In genomic region chr20:62580052-62580451, GRCh38 we compare ENCODE assay signal across 26 cellular contexts.
DNase-seq lines count a peak whose midpoint lies in the region; ATAC-seq, FAIRE-seq and TF ChIP-seq lines count a peak whose summit lies in the region.
"Had no signal": no experiment of that assay in that cellular context is flagged by ENCODE, and none has a peak within 500 bp of the region (broad histone marks: within the 10 kb centered on the region; RNA-seq: fewer than 3 reads in every experiment).

No MANE protein-coding gene starts in this region.

- H2AFZ ChIP-seq in SK-N-SH (ENCODE audit: low read depth) = no peak overlapping the region

- FAIRE-seq in HTR-8/SVneo (lab: Jason Lieb, UNC) = peak; percentile 40
- FAIRE-seq: GM18507 had no signal

- no peak overlapping the region for H3K9ac ChIP-seq in SK-N-SH

- TF ChIP-seq EP300 in SK-N-SH (IDR thresholded peaks at IDR 0.05; ENCODE audit: borderline replicate concordance in 1 of 2, low read depth in 1 of 2, low read length in 1 of 2) = no peak

- WGBS in SK-N-SH (ENCODE audit: low lambda C conversion rate) = 56% methylated on average over 5 of the region's 10 CpGs

- no peak overlapping the region for H3K4me3 ChIP-seq in SK-N-SH (ENCODE audit: low read depth in 2 of 2, low read length in 1 of 2)
- H3K4me3 ChIP-seq in RWPE2 (ENCODE audit: severe bottlenecking) = no peak overlapping the region

- CTCF ChIA-PET in SK-N-SH (lab: Yijun Ruan, JAX) = no interaction called here

- H3K36me3 ChIP-seq in SK-N-SH (replicated peaks in 1 of 2; ENCODE audit: control insufficient read depth in 1 of 2, insufficient read depth in 2 of 2, low read length in 1 of 2) = no peaks in the 10 kb centered on the region
- no peaks in the 10 kb centered on the region for H3K36me3 ChIP-seq in RWPE2 (ENCODE audit: low read depth)

- no peaks in the 10 kb centered on the region for H3K9me2 ChIP-seq in SK-N-SH

- ATAC-seq in SK-N-SH treated with all-trans-retinoic acid at 6 μM for 48 hours = peak; percentile 12; the same call in 1 of the 3 replicates
- peak; percentile 24; the same call in 2 of the 3 replicates for ATAC-seq in RWPE2 (ENCODE audit: low read depth)
- ATAC-seq in stimulated activated memory B cell treated with anti-CD40 and anti-IgM and Interleukin-4, amounts not matched to agents 10 μg/mL and 1 μg/mL and 100 μg/mL, for 72 hours = no peak
- ATAC-seq in GM18873 (IDR thresholded peaks at IDR 0.05; ENCODE audit: low FRiP score, unreplicated experiment) = no peak
- ATAC-seq: CD8-positive, alpha-beta T cell had no signal

- peaks cover 10% of the 10 kb centered on the region for H3K9me3 Mint-ChIP-seq in stimulated activated memory B cell treated with anti-CD40 and anti-IgM and Interleukin-4, amounts not matched to agents 10 μg/mL and 1 μg/mL and 100 μg/mL, for 72 hours
- H3K9me3 Mint-ChIP-seq: CD8-positive, alpha-beta T cell; HFFc6; T-helper 1 cell treated with Interleukin-12 subunit alpha and Interleukin-12 subunit beta and Interleukin-4 antibody, amounts not matched to agents 30 μg/mL and 1 μg/mL, for 36 hours had no signal

- H3K36me3 Mint-ChIP-seq in stimulated activated memory B cell treated with anti-CD40 and anti-IgM and Interleukin-4, amounts not matched to agents 10 μg/mL and 1 μg/mL and 100 μg/mL, for 72 hours = no peaks in the 10 kb centered on the region
- H3K36me3 Mint-ChIP-seq: CD8-positive, alpha-beta T cell had no signal

- H3K79me2 ChIP-seq in SK-N-SH (ENCODE audit: insufficient read depth) = no peaks in the 10 kb centered on the region

- H3K27ac Mint-ChIP-seq in stimulated activated memory B cell treated with anti-CD40 and anti-IgM and Interleukin-4, amounts not matched to agents 10 μg/mL and 1 μg/mL and 100 μg/mL, for 72 hours = peak overlapping the region; percentile 22
- H3K27ac Mint-ChIP-seq: B cell; CD8-positive, alpha-beta T cell; HFFc6; T-helper 1 cell treated with Interleukin-12 subunit alpha and Interleukin-12 subunit beta and Interleukin-4 antibody, amounts not matched to agents 30 μg/mL and 1 μg/mL, for 36 hours had no signal

- no peak overlapping the region for H3K4me2 ChIP-seq in SK-N-SH

- DNase-seq in SK-N-SH = no peak
- no peak for DNase-seq in HTR-8/SVneo (ENCODE audit: insufficient read length, low spot score)
- no peak for DNase-seq in RWPE2 (ENCODE audit: low spot score)
- DNase-seq in SHP77 (lab: John Stamatoyannopoulos, UW) = no peak
- DNase-seq: Caco-2; CD8-positive, alpha-beta T cell; DMS153; H7; HFFc6; KBM-7; MM.1S; NCI-H1694 treated with DMSO at 0.1 percent for 48 hours; NCI-H2081; NCI-H446 treated with DMSO at 0.1 percent for 48 hours; NCI-H526; NCI-H82; NK-92 treated with Interleukin-12 subunit alpha and Interleukin-12 subunit beta, amount 100 ng/mL, for 24 hours; PC-3; SHP77 treated with DMSO at 0.1 percent for 48 hours had no signal

- POLR2A ChIA-PET in SK-N-SH (lab: Yijun Ruan, JAX) = no interaction called here

- no peaks in the 10 kb centered on the region for H3K4me1 ChIP-seq in SK-N-SH (ENCODE audit: control insufficient read depth in 1 of 2, insufficient read depth in 2 of 2, low read depth in 1 of 2, low read length in 1 of 2)
- no peaks in the 10 kb centered on the region for H3K4me1 ChIP-seq in RWPE2 (ENCODE audit: insufficient read depth, poor library complexity, severe bottlenecking)
- H3K4me1 ChIP-seq: Caco-2 had no signal

- H3K9me3 ChIP-seq in SK-N-SH (no peaks in the 10 kb centered on the region), RWPE2 (ENCODE audit: severe bottlenecking) (no peaks in the 10 kb centered on the region)
- H3K9me3 ChIP-seq: Caco-2 had no signal

- TF ChIP-seq CTCF in SK-N-SH (IDR thresholded peaks at IDR 0.05) (no peak), RWPE2 (IDR thresholded peaks at IDR 0.05; ENCODE audit: poor library complexity, severe bottlenecking) (no peak)

- H3K27me3 Mint-ChIP-seq in stimulated activated memory B cell treated with anti-CD40 and anti-IgM and Interleukin-4, amounts not matched to agents 10 μg/mL and 1 μg/mL and 100 μg/mL, for 72 hours = peaks cover 83% of the 10 kb centered on the region

- no peak overlapping the region for H3K27ac ChIP-seq in SK-N-SH (ENCODE audit: low read depth in 2 of 2, low read length in 1 of 2)
- H3K27ac ChIP-seq in RWPE2 (ENCODE audit: poor library complexity, severe bottlenecking) = no peak overlapping the region
- H3K27ac ChIP-seq: C4-2B had no signal

- H3K4me1 Mint-ChIP-seq in stimulated activated memory B cell treated with anti-CD40 and anti-IgM and Interleukin-4, amounts not matched to agents 10 μg/mL and 1 μg/mL and 100 μg/mL, for 72 hours = peaks cover 17% of the 10 kb centered on the region

- no peaks in the 10 kb centered on the region for H4K20me1 ChIP-seq in SK-N-SH (ENCODE audit: insufficient read depth)

- TF ChIP-seq RAD21 in SK-N-SH (IDR thresholded peaks at IDR 0.05; ENCODE audit: low read length) = no peak

- H3K27me3 ChIP-seq in SK-N-SH (ENCODE audit: insufficient read depth) (no peaks in the 10 kb centered on the region; the same call in 1 of the 2 replicates), RWPE2 (ENCODE audit: insufficient read depth, poor library complexity, severe bottlenecking) (peaks cover 88% of the 10 kb centered on the region)

- no peak overlapping the region for H3K4me3 Mint-ChIP-seq in stimulated activated memory B cell treated with anti-CD40 and anti-IgM and Interleukin-4, amounts not matched to agents 10 μg/mL and 1 μg/mL and 100 μg/mL, for 72 hours
- H3K4me3 Mint-ChIP-seq: B cell; CD8-positive, alpha-beta T cell; HFFc6; T-helper 1 cell treated with Interleukin-12 subunit alpha and Interleukin-12 subunit beta and Interleukin-4 antibody, amounts not matched to agents 30 μg/mL and 1 μg/mL, for 36 hours had no signal

- no peaks in the 10 kb centered on the region for H3F3A ChIP-seq in SK-N-SH (replicated peaks; ENCODE audit: insufficient read depth)

TF ChIP-seq in SK-N-SH treated with all-trans-retinoic acid at 6 μM for 48 hours, 23 proteins besides CTCF, POLR2A, EP300 and RAD21 (continues in another document):
- TF ChIP-seq PPARA (CRISPR knock-in tag; IDR thresholded peaks at IDR 0.05; ENCODE audit: borderline replicate concordance) (no peak), CSDC2 (CRISPR knock-in tag; IDR thresholded peaks at IDR 0.05) (no peak), POU6F1 (CRISPR knock-in tag; IDR thresholded peaks at IDR 0.05; ENCODE audit: borderline replicate concordance, low read depth) (no peak), ESRRG (CRISPR knock-in tag; IDR thresholded peaks at IDR 0.05) (no peak), SNAI2 (CRISPR knock-in tag; IDR thresholded peaks at IDR 0.05) (no peak), ZFP3 (CRISPR knock-in tag; IDR thresholded peaks at IDR 0.05) (no peak), TCF4 (CRISPR knock-in tag; IDR thresholded peaks at IDR 0.05; ENCODE audit: borderline replicate concordance) (no peak)

TF ChIP-seq in SK-N-SH, 30 proteins besides CTCF, POLR2A, EP300 and RAD21:
- TF ChIP-seq TCF12 (IDR thresholded peaks at IDR 0.05) (no peak), FOSL2 (IDR thresholded peaks at IDR 0.05; ENCODE audit: borderline replicate concordance, low read depth) (no peak), TAF1 (IDR thresholded peaks at IDR 0.05; ENCODE audit: borderline replicate concordance, low read depth, low read length) (no peak), ELF1 (IDR thresholded peaks at IDR 0.05) (no peak), USF1 (IDR thresholded peaks at IDR 0.05; ENCODE audit: borderline replicate concordance, low read depth) (no peak), POLR2AphosphoS5 (IDR thresholded peaks at IDR 0.05; ENCODE audit: low read depth, low read length) (no peak), RCOR1 (IDR thresholded peaks at IDR 0.05; ENCODE audit: low read length) (no peak)
TF ChIP-seq in SK-N-SH: peak in this region for 0.

Comparison
In these comparisons a context has a peak if more than half of its experiments do, and no peak if none do; other contexts are left out.
1. ATAC-seq: peak in SK-N-SH treated with all-trans-retinoic acid at 6 μM for 48 hours (single experiment) and RWPE2 (single experiment); none in stimulated activated memory B cell treated with anti-CD40 and anti-IgM and Interleukin-4, amounts not matched to agents 10 μg/mL and 1 μg/mL and 100 μg/mL, for 72 hours (single experiment) and GM18873 (single experiment).